In genomic region chr4:48699470-48699869, GRCh38 we compare ENCODE assay signal across 9 cellular contexts.
DNase-seq lines count a peak whose midpoint lies in the region; ATAC-seq and TF ChIP-seq lines count a peak whose summit lies in the region.
"Had no signal": no experiment of that assay in that cellular context is flagged by ENCODE, and none has a peak within 500 bp of the region (broad histone marks: within the 10 kb centered on the region; RNA-seq: fewer than 3 reads in every experiment).

No MANE protein-coding gene starts in this region.

- H3K4me1 ChIP-seq in mucosa of descending colon (ENCODE audit: low read depth), result peaks cover 11% of the 10 kb centered on the region

- H3K27ac ChIP-seq in brain microvascular endothelial cell, result peak overlapping the region; percentile 97

- H3K27me3 Mint-ChIP-seq in Calu3 (ENCODE audit: unreplicated experiment), result no peaks in the 10 kb centered on the region

- no peaks in the 10 kb centered on the region for H3K27me3 ChIP-seq in brain microvascular endothelial cell (replicated peaks)

- DNase-seq in Calu3 (peak; percentile 13), brain microvascular endothelial cell (peak; percentile 1), mucosa of descending colon (no peak), middle frontal gyrus (ENCODE audit: extremely low spot score, low spot score) (no peak), NCI-H2107 treated with DMSO at 0.1 percent for 48 hours (lab: John Stamatoyannopoulos, UW; ENCODE audit: unreplicated experiment) (no peak), GM10266 (ENCODE audit: extremely low spot score) (no peak), NCI-H748 treated with DMSO at 0.1 percent for 48 hours (lab: John Stamatoyannopoulos, UW) (no peak)
- DNase-seq: NCI-H1417 treated with DMSO at 0.1 percent for 48 hours had no signal

- H3K27ac Mint-ChIP-seq in Calu3 (ENCODE audit: unreplicated experiment), result peak overlapping the region; percentile 86

- no peak for TF ChIP-seq CTCF in Calu3 (IDR thresholded peaks at IDR 0.05; ENCODE audit: unreplicated experiment)
- TF ChIP-seq CTCF in brain microvascular endothelial cell (IDR thresholded peaks at IDR 0.05; ENCODE audit: low read depth, low read length, missing control alignments), result no peak
- no peak for TF ChIP-seq CTCF in mucosa of descending colon (IDR thresholded peaks at IDR 0.05)
- TF ChIP-seq CTCF in GM10266 (IDR thresholded peaks at IDR 0.05; ENCODE audit: control insufficient read depth, insufficient read depth, low read depth, missing control alignments), result no peak

- H3K9me3 Mint-ChIP-seq in Calu3 (ENCODE audit: low read depth, unreplicated experiment), result no peaks in the 10 kb centered on the region

- peaks cover 45% of the 10 kb centered on the region for H3K4me1 Mint-ChIP-seq in Calu3 (ENCODE audit: low read depth, unreplicated experiment)

- H3K36me3 ChIP-seq in brain microvascular endothelial cell (replicated peaks) (no peaks in the 10 kb centered on the region), mucosa of descending colon (ENCODE audit: low read depth) (no peaks in the 10 kb centered on the region)

- in situ Hi-C loops in brain microvascular endothelial cell (cut with HindIII; ENCODE audit: low pct_ligation_motif_present, low sequenced_read_pairs), result no loop called here

- ATAC-seq in HG03442 (IDR thresholded peaks at IDR 0.05; ENCODE audit: unreplicated experiment), result peak; percentile 16
- peak; percentile 34 for ATAC-seq in mucosa of descending colon

- CTCF ChIA-PET in Calu3 (lab: Charles Lee), result interaction anchor here (1.5 kb wide), 1 partner anchor 81 kb away, joined by 6 read pairs; the partner anchor contains the start of gene FRYL

- intact Hi-C loops in Calu3 (cut with micrococcal nuclease; ENCODE audit: unreplicated experiment), result loop anchor here (2.0 to 10.0 kb wide), 3 partner anchors 77 to 265 kb away; partner anchors contain the start of gene OCIAD2
- intact Hi-C loops in mucosa of descending colon (cut with DNase I, micrococcal nuclease), result no loop called here

- no peaks in the 10 kb centered on the region for H3K36me3 Mint-ChIP-seq in Calu3 (ENCODE audit: insufficient read depth, unreplicated experiment)

- H3K4me3 Mint-ChIP-seq in Calu3 (ENCODE audit: low read depth, unreplicated experiment), result peak overlapping the region; percentile 64

- TSS peak; percentile 54 for BruUV-seq in Calu3 (replicated peaks; lab: Mats Ljungman, UMichigan)

- H3K4me3 ChIP-seq in brain microvascular endothelial cell (ENCODE audit: low read depth, low read length) (peak overlapping the region; percentile 29), mucosa of descending colon (no peak overlapping the region)

- no peaks in the 10 kb centered on the region for H3K9me3 ChIP-seq in mucosa of descending colon

Comparison
In these comparisons a context has a peak if more than half of its experiments do, and no peak if none do; other contexts are left out.
1. DNase-seq: peak in Calu3 (single experiment) and brain microvascular endothelial cell (single experiment); none in mucosa of descending colon (0 of 3), middle frontal gyrus (single experiment), NCI-H2107 treated with DMSO at 0.1 percent for 48 hours (single experiment), GM10266 (single experiment) and NCI-H748 treated with DMSO at 0.1 percent for 48 hours (single experiment).